10 cellular contexts compared by ENCODE assay signal in the genomic region with DNA sequence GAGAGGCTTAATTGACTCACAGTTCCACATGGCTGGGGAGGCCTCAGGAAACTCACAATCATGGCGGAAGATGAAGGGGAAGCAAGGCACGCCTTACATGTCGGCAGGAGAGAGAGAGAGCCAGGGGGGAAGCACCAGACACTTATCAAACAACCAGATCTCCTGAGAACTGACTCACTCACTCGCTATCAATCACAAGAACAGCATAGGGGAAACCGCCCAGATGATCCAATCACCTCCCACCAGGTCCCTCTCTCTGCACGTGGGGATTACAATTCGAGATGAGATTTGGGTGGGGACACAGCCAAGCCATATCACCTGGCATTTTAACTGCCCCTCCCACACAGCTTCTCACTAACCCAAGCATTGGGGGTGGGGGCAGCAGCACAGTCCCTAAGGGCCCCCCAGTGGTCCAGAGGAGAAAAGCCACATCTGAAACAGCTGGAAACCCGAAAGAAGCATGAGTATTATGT.
DNase-seq lines count a peak whose midpoint lies in the region; ATAC-seq and TF ChIP-seq lines count a peak whose summit lies in the region.
"Had no signal": no experiment of that assay in that cellular context is flagged by ENCODE, and none has a peak within 500 bp of the region (broad histone marks: within the 10 kb centered on the region; RNA-seq: fewer than 3 reads in every experiment).

No MANE protein-coding gene starts in this region.

- no peak for ATAC-seq in RWPE2 (ENCODE audit: low read depth)
- no peak for ATAC-seq in HG02588 (IDR thresholded peaks at IDR 0.05; ENCODE audit: unreplicated experiment)

- peak; percentile 2 to 4 for DNase-seq in stimulated activated CD4-positive, alpha-beta T cell treated with anti-CD3 and anti-CD28 coated beads, Interleukin-12 subunit alpha, Interleukin-12 subunit beta, amount 100 ng/mL, for 24 hours (ENCODE audit: low read depth in 2 of 2)
- no peak for DNase-seq in stimulated activated CD4-positive, alpha-beta T cell treated with anti-CD3 and anti-CD28 coated beads, Interleukin-12 subunit alpha, Interleukin-12 subunit beta, amount 100 ng/mL, for 4 hours
- no peak for DNase-seq in RWPE2 (ENCODE audit: low spot score)
- no peak for DNase-seq in epithelial cell of proximal tubule (ENCODE audit: low read depth)
- no peak for DNase-seq in cortex of kidney (lab: John Stamatoyannopoulos, UW)
- no peak for DNase-seq in GM19238 (ENCODE audit: insufficient read length, low spot score)
- no peak for DNase-seq in SHP77 (lab: John Stamatoyannopoulos, UW)
- DNase-seq: T-helper 9 cell had no signal

- H3K9me3 ChIP-seq in RWPE2 (ENCODE audit: severe bottlenecking) = no peaks in the 10 kb centered on the region

- H3K36me3 ChIP-seq in RWPE2 (ENCODE audit: low read depth) = no peaks in the 10 kb centered on the region
- H3K36me3 ChIP-seq: cardiac muscle cell had no signal

- H3K27me3 ChIP-seq in RWPE2 (ENCODE audit: insufficient read depth, poor library complexity, severe bottlenecking) = no peaks in the 10 kb centered on the region
- H3K27me3 ChIP-seq: cardiac muscle cell had no signal

- no peaks in the 10 kb centered on the region for H3K4me1 ChIP-seq in RWPE2 (ENCODE audit: insufficient read depth, poor library complexity, severe bottlenecking)

- no peak overlapping the region for H3K27ac ChIP-seq in RWPE2 (ENCODE audit: poor library complexity, severe bottlenecking)
- H3K27ac ChIP-seq: cardiac muscle cell had no signal

- TF ChIP-seq CTCF in RWPE2 (IDR thresholded peaks at IDR 0.05; ENCODE audit: poor library complexity, severe bottlenecking) (peak; percentile 13), epithelial cell of proximal tubule (conservative IDR thresholded peaks at IDR 0.05; ENCODE audit: low read depth, low read length) (peak; percentile 25)

- H3K4me3 ChIP-seq in RWPE2 (ENCODE audit: severe bottlenecking) = no peak overlapping the region
- H3K4me3 ChIP-seq in epithelial cell of proximal tubule (ENCODE audit: low read depth, low read length) = no peak overlapping the region
- H3K4me3 ChIP-seq: cardiac muscle cell had no signal

Comparison
In these comparisons a context has a peak if more than half of its experiments do, and no peak if none do; other contexts are left out.
1. DNase-seq: peak in stimulated activated CD4-positive, alpha-beta T cell treated with anti-CD3 and anti-CD28 coated beads, Interleukin-12 subunit alpha, Interleukin-12 subunit beta, amount 100 ng/mL, for 24 hours (2 of 2); none in stimulated activated CD4-positive, alpha-beta T cell treated with anti-CD3 and anti-CD28 coated beads, Interleukin-12 subunit alpha, Interleukin-12 subunit beta, amount 100 ng/mL, for 4 hours (single experiment), RWPE2 (single experiment), epithelial cell of proximal tubule (single experiment), cortex of kidney (single experiment), GM19238 (single experiment) and SHP77 (0 of 2).